In genomic region chr3:27713435-27713880, GRCh38 we compare ENCODE assay signal across 8 cellular contexts. TPM values are rescaled to one million over a fixed set of nuclear protein-coding genes. Genes with fewer than 3 reads are reported as not detected.
DNase-seq lines count a peak whose midpoint lies in the region; ATAC-seq and TF ChIP-seq lines count a peak whose summit lies in the region.

No MANE protein-coding gene starts in this region.

- peak overlapping the region; percentile 82 for H3K4me3 Mint-ChIP-seq in activated T-cell treated with anti-CD3 and anti-CD28 coated beads, Interleukin-2, amount 50 U/mL, for 24 hours

- H3K27me3 Mint-ChIP-seq in activated T-cell treated with anti-CD3 and anti-CD28 coated beads, Interleukin-2, amount 50 U/mL, for 24 hours = peaks cover 55% of the 10 kb centered on the region

- no peak for TF ChIP-seq POLR2A in upper lobe of left lung (IDR thresholded peaks at IDR 0.05)

- H3K27ac Mint-ChIP-seq in activated T-cell treated with anti-CD3 and anti-CD28 coated beads, Interleukin-2, amount 50 U/mL, for 24 hours = peak overlapping the region; percentile 70

- H3K9me3 ChIP-seq in mucosa of rectum (ENCODE audit: control insufficient read depth in 2 of 2, low read length in 2 of 2) (no peaks in the 10 kb centered on the region), upper lobe of left lung (no peaks in the 10 kb centered on the region)

- H3K27ac ChIP-seq in mucosa of rectum (ENCODE audit: low read depth in 2 of 2, low read length in 2 of 2) (no peak overlapping the region), upper lobe of left lung (peak overlapping the region in 2 of 4 donors; percentile 27 to 40)

- H3K36me3 ChIP-seq in mucosa of rectum (ENCODE audit: control insufficient read depth in 2 of 2, insufficient read depth in 2 of 2, low read length in 2 of 2) (no peaks in the 10 kb centered on the region), upper lobe of left lung (no peaks in the 10 kb centered on the region)

- peak overlapping the region in 1 of 2 donors; percentile 36 for H3K9ac ChIP-seq in mucosa of rectum (ENCODE audit: low read depth in 1 of 2, low read length in 2 of 2)

- peaks cover 15 to 23% of the 10 kb centered on the region in 2 donors for H3K4me1 ChIP-seq in mucosa of rectum (ENCODE audit: control insufficient read depth in 2 of 2, insufficient read depth in 2 of 2, low read length in 2 of 2)
- peaks cover 28 to 38% (median 33%) of the 10 kb centered on the region in 4 donors for H3K4me1 ChIP-seq in upper lobe of left lung

- H3K27me3 ChIP-seq in mucosa of rectum (ENCODE audit: control insufficient read depth in 2 of 2, insufficient read depth in 2 of 2, low read length in 2 of 2) (peaks cover 48 to 54% of the 10 kb centered on the region in 2 donors), upper lobe of left lung (peaks cover 0 to 29% (median 11%) of the 10 kb centered on the region in 4 donors)

- TF ChIP-seq EP300 in upper lobe of left lung (IDR thresholded peaks at IDR 0.05) = no peak

- peak overlapping the region; percentile 62 for H3K4me3 ChIP-seq in choroid plexus epithelial cell (ENCODE audit: low read depth, low read length)
- peak overlapping the region; percentile 79 to 82 for H3K4me3 ChIP-seq in mucosa of rectum (ENCODE audit: low read length in 2 of 2)
- peak overlapping the region; percentile 12 to 63 (median 50) for H3K4me3 ChIP-seq in upper lobe of left lung

- peaks cover 36% of the 10 kb centered on the region for H3K4me1 Mint-ChIP-seq in activated T-cell treated with anti-CD3 and anti-CD28 coated beads, Interleukin-2, amount 50 U/mL, for 24 hours (ENCODE audit: low read depth)

- no peak for TF ChIP-seq CTCF in choroid plexus epithelial cell (conservative IDR thresholded peaks at IDR 0.05; ENCODE audit: low read depth, low read length)
- TF ChIP-seq CTCF in upper lobe of left lung (IDR thresholded peaks at IDR 0.05) = no peak

- H3K36me3 Mint-ChIP-seq in activated T-cell treated with anti-CD3 and anti-CD28 coated beads, Interleukin-2, amount 50 U/mL, for 24 hours (ENCODE audit: low read depth) = peaks cover 5% of the 10 kb centered on the region

- WGBS in upper lobe of left lung, 2 donors = 4 to 7% methylated on average over 19 of the region's 19 CpGs

- peak; percentile 43 for DNase-seq in activated T-cell treated with anti-CD3 and anti-CD28 coated beads, Interleukin-2, amount 50 U/mL, for 24 hours
- DNase-seq in activated T-cell treated with anti-CD3 and anti-CD28 coated beads, Interleukin-2, amount 50 U/mL, for 1 hour = no peak
- DNase-seq in choroid plexus epithelial cell (ENCODE audit: low read depth) (no peak), upper lobe of left lung (no peak), globus pallidus (ENCODE audit: low spot score) (no peak), glomerular visceral epithelial cell (ENCODE audit: extremely low spot score) (no peak), NCI-H2227 (lab: John Stamatoyannopoulos, UW; ENCODE audit: unreplicated experiment) (no peak)

- no peaks in the 10 kb centered on the region for H3K9me3 Mint-ChIP-seq in activated T-cell treated with anti-CD3 and anti-CD28 coated beads, Interleukin-2, amount 50 U/mL, for 24 hours

- peak in 1 of 2 donors; percentile 8 for ATAC-seq in upper lobe of left lung (ENCODE audit: low FRiP score in 2 of 2)

RNA-seq across cellular contexts. Expression of gene EOMES, which starts 8.7 kb away (rescaled TPM):
- total RNA-seq in upper lobe of left lung = 1 to 10 TPM in 3 of 6 donors, under 1 TPM in 3; 0.44 to 2.1 (median 1.1) TPM
